35 cellular contexts compared by ENCODE assay signal in genomic region chr19:41850381-41850780, GRCh38. TPM values are rescaled to one million over a fixed set of nuclear protein-coding genes. Genes with fewer than 3 reads are reported as not detected.
"Had no signal": no experiment of that assay in that cellular context is flagged by ENCODE, and none has a peak within 500 bp of the region (broad histone marks: within the 10 kb centered on the region; RNA-seq: fewer than 3 reads in every experiment).

No MANE protein-coding gene starts in this region.

- FAIRE-seq: colon had no signal

- DNase-seq: activated CD4-positive, alpha-beta memory T cell treated with anti-CD3 and anti-CD28 coated beads for 36 hours; activated CD4-positive, alpha-beta T cell treated with anti-CD3 and anti-CD28 coated beads for 36 hours; activated CD4-positive, alpha-beta T cell treated with anti-CD3 and anti-CD28 coated beads, Interleukin-2, amount 10 ng/mL, durations not matched to agents 24 days and 14 days; activated CD4-positive, CD25-positive, alpha-beta regulatory T cell; activated CD4-positive, CD25-positive, alpha-beta regulatory T cell treated with anti-CD3 and anti-CD28 coated beads, Interleukin-2, amount 50 U/mL, for 72 hours; activated CD8-positive, alpha-beta memory T cell treated with anti-CD3 and anti-CD28 coated beads, Interleukin-2, amount 10 ng/mL, durations not matched to agents 7 days and 5 days; activated CD8-positive, alpha-beta memory T cell treated with anti-CD3 and anti-CD28 coated beads, Interleukin-2, amount 50 U/mL, for 4 hours; activated CD8-positive, alpha-beta T cell treated with anti-CD3 and anti-CD28 coated beads, Interleukin-2, amount 10 ng/mL, durations not matched to agents 7 days and 5 days; activated effector memory CD4-positive, alpha-beta T cell treated with anti-CD3 and anti-CD28 coated beads, Interleukin-2, amount 50 U/mL, for 16 hours; activated naive CD4-positive, alpha-beta T cell treated with anti-CD3 and anti-CD28 coated beads for 36 hours; activated naive CD8-positive, alpha-beta T cell treated with anti-CD3 and anti-CD28 coated beads for 36 hours; activated naive CD8-positive, alpha-beta T cell treated with anti-CD3 and anti-CD28 coated beads, Interleukin-2, amount 50 U/mL, for 24 hours; activated T-cell treated with anti-CD3 and anti-CD28 coated beads, Interleukin-2, amount 50 U/mL, for 1 hour; activated T-cell treated with anti-CD3 and anti-CD28 coated beads, Interleukin-2, amount 50 U/mL, for 48 hours; adrenal gland; amygdala; cortex of kidney; dermis blood vessel endothelial cell; effector CD4-positive, alpha-beta T cell; effector memory CD8-positive, alpha-beta T cell; erythroblast; foreskin keratinocyte; gastrocnemius medialis; glutamatergic neuron; T-helper 2 cell had no signal

- ATAC-seq: activated CD4-positive, alpha-beta T cell treated with anti-CD3 and anti-CD28 coated beads for 36 hours; activated CD8-positive, alpha-beta memory T cell treated with anti-CD3 and anti-CD28 coated beads, Interleukin-2, amount 10 ng/mL, durations not matched to agents 7 days and 5 days; activated CD8-positive, alpha-beta T cell treated with anti-CD3 and anti-CD28 coated beads, Interleukin-2, amount 10 ng/mL, durations not matched to agents 7 days and 5 days; activated naive CD8-positive, alpha-beta T cell treated with anti-CD3 and anti-CD28 coated beads, Interleukin-2, amount 50 U/mL, for 24 hours; effector memory CD8-positive, alpha-beta T cell; foreskin keratinocyte; gastrocnemius medialis had no signal

- H3K9me3 ChIP-seq: adrenal gland, ascending aorta, breast epithelium, esophagus muscularis mucosa, gastrocnemius medialis had no signal

- H3K36me3 ChIP-seq: adrenal gland, ascending aorta, breast epithelium, cardiac muscle cell, esophagus muscularis mucosa, gastrocnemius medialis had no signal

- H3K27ac ChIP-seq: adrenal gland, ascending aorta, breast epithelium, cardiac muscle cell, esophagus muscularis mucosa, foreskin keratinocyte, gastrocnemius medialis had no signal

- H3K4me3 ChIP-seq: adrenal gland, ascending aorta, breast epithelium, cardiac muscle cell, esophagus muscularis mucosa, gastrocnemius medialis had no signal

- H3K4me1 ChIP-seq: adrenal gland, ascending aorta, breast epithelium, esophagus muscularis mucosa, foreskin keratinocyte, gastrocnemius medialis had no signal

- H3K27me3 ChIP-seq: adrenal gland, ascending aorta, breast epithelium had no signal

RNA-seq across cellular contexts. Expression of gene DMRTC2, which starts 5.5 kb away (rescaled TPM):
- total RNA-seq: activated CD4-positive, alpha-beta memory T cell treated with anti-CD3 and anti-CD28 coated beads for 36 hours; activated CD4-positive, alpha-beta T cell treated with anti-CD3 and anti-CD28 coated beads for 36 hours; activated CD4-positive, alpha-beta T cell treated with anti-CD3 and anti-CD28 coated beads, Interleukin-2, amount 10 ng/mL, durations not matched to agents 24 days and 14 days; activated CD8-positive, alpha-beta memory T cell treated with anti-CD3 and anti-CD28 coated beads for 36 hours; activated CD8-positive, alpha-beta memory T cell treated with anti-CD3 and anti-CD28 coated beads, Interleukin-2, amount 10 ng/mL, durations not matched to agents 7 days and 5 days; activated CD8-positive, alpha-beta T cell treated with anti-CD3 and anti-CD28 coated beads, Interleukin-2, amount 10 ng/mL, durations not matched to agents 7 days and 5 days; activated naive CD4-positive, alpha-beta T cell treated with anti-CD3 and anti-CD28 coated beads for 36 hours; activated naive CD8-positive, alpha-beta T cell treated with anti-CD3 and anti-CD28 coated beads for 36 hours; activated T-helper 1 cell treated with anti-CD3 and anti-CD28 coated beads, Interleukin-12 subunit alpha, Interleukin-12 subunit beta, Interleukin-2, Interleukin-4 antibody, amounts not matched to agents 30 ng/mL and 10 ng/mL and 1 ng/mL, durations not matched to agents 14 hours and 24 hours and 36 hours; activated T-helper 2 cell treated with anti-CD3 and anti-CD28 coated beads, Interferon-gamma antibody, Interleukin-2, Interleukin-4, amounts not matched to agents 10 μg/mL and 5 μg/mL and 100 μg/mL, durations not matched to agents 14 hours and 24 hours and 36 hours; adrenal gland; ascending aorta; breast epithelium; cardiac muscle cell; cerebellum; dermis blood vessel endothelial cell; esophagus muscularis mucosa; foreskin keratinocyte; gastrocnemius medialis; T-helper 1 cell treated with Interleukin-12 subunit alpha and Interleukin-12 subunit beta and Interleukin-4 antibody, amounts not matched to agents 30 ng/mL and 1 ng/mL, for 36 hours had no signal
- polyA plus RNA-seq: adrenal gland, cardiac muscle cell, foreskin keratinocyte had no signal

RNA-seq across cellular contexts. Expression of gene LYPD4, which starts 5.9 kb away (rescaled TPM):
- total RNA-seq: activated CD4-positive, alpha-beta memory T cell treated with anti-CD3 and anti-CD28 coated beads for 36 hours; activated CD4-positive, alpha-beta T cell treated with anti-CD3 and anti-CD28 coated beads for 36 hours; activated CD4-positive, alpha-beta T cell treated with anti-CD3 and anti-CD28 coated beads, Interleukin-2, amount 10 ng/mL, durations not matched to agents 24 days and 14 days; activated CD8-positive, alpha-beta memory T cell treated with anti-CD3 and anti-CD28 coated beads for 36 hours; activated CD8-positive, alpha-beta memory T cell treated with anti-CD3 and anti-CD28 coated beads, Interleukin-2, amount 10 ng/mL, durations not matched to agents 7 days and 5 days; activated CD8-positive, alpha-beta T cell treated with anti-CD3 and anti-CD28 coated beads, Interleukin-2, amount 10 ng/mL, durations not matched to agents 7 days and 5 days; activated naive CD4-positive, alpha-beta T cell treated with anti-CD3 and anti-CD28 coated beads for 36 hours; activated naive CD8-positive, alpha-beta T cell treated with anti-CD3 and anti-CD28 coated beads for 36 hours; activated T-helper 1 cell treated with anti-CD3 and anti-CD28 coated beads, Interleukin-12 subunit alpha, Interleukin-12 subunit beta, Interleukin-2, Interleukin-4 antibody, amounts not matched to agents 30 ng/mL and 10 ng/mL and 1 ng/mL, durations not matched to agents 14 hours and 24 hours and 36 hours; activated T-helper 2 cell treated with anti-CD3 and anti-CD28 coated beads, Interferon-gamma antibody, Interleukin-2, Interleukin-4, amounts not matched to agents 10 μg/mL and 5 μg/mL and 100 μg/mL, durations not matched to agents 14 hours and 24 hours and 36 hours; adrenal gland; ascending aorta; breast epithelium; cardiac muscle cell; cerebellum; dermis blood vessel endothelial cell; esophagus muscularis mucosa; foreskin keratinocyte; gastrocnemius medialis; T-helper 1 cell treated with Interleukin-12 subunit alpha and Interleukin-12 subunit beta and Interleukin-4 antibody, amounts not matched to agents 30 ng/mL and 1 ng/mL, for 36 hours had no signal
- polyA plus RNA-seq: cardiac muscle cell, foreskin keratinocyte had no signal

RNA-seq across cellular contexts. Expression of gene CD79A, which starts 26.7 kb away (rescaled TPM):
- total RNA-seq: ascending aorta, cardiac muscle cell, cerebellum had no signal
